ENCODE assay signal across 15 cellular contexts in genomic region chr3:158743280-158743663, GRCh38. TPM values are rescaled to one million over a fixed set of nuclear protein-coding genes. Genes with fewer than 3 reads are reported as not detected.
DNase-seq lines count a peak whose midpoint lies in the region; ATAC-seq, FAIRE-seq and TF ChIP-seq lines count a peak whose summit lies in the region.
"Had no signal": no experiment of that assay in that cellular context is flagged by ENCODE, and none has a peak within 500 bp of the region (broad histone marks: within the 10 kb centered on the region; RNA-seq: fewer than 3 reads in every experiment).

No MANE protein-coding gene starts in this region.

- no TSS peak for BruUV-seq in endothelial cell of umbilical vein (replicated peaks; lab: Mats Ljungman, UMichigan)

- no peaks in the 10 kb centered on the region for H4K20me1 ChIP-seq in BLaER1 treated with 17β-estradiol and CSF1 and Interleukin-3, amounts not matched to agents 10 nM and 100 nM
- H4K20me1 ChIP-seq in endothelial cell of umbilical vein (replicated peaks; ENCODE audit: control insufficient read depth, extremely low read depth, insufficient read depth, low read length) = no peaks in the 10 kb centered on the region

- ATAC-seq in GM21381 (IDR thresholded peaks at IDR 0.05; ENCODE audit: unreplicated experiment) = no peak

- dilution Hi-C loops in endothelial cell of umbilical vein (cut with MboI; ENCODE audit: extremely low pct_ligation_motif_present, low sequenced_read_pairs) = no loop called here

- H3K4me1 ChIP-seq in BLaER1 treated with 17β-estradiol and CSF1 and Interleukin-3, amounts not matched to agents 10 nM and 100 nM = peaks cover 24 to 57% (median 39%) of the 10 kb centered on the region in 10 experiments
- peaks cover 2% of the 10 kb centered on the region for H3K4me1 ChIP-seq in endothelial cell of umbilical vein (ENCODE audit: control insufficient read depth, extremely low read depth, insufficient read depth, low read length)
- H3K4me1 ChIP-seq in right atrium auricular region = peaks cover 0 to 3% of the 10 kb centered on the region in 2 donors

- peak overlapping the region in 6 of 11 experiments; percentile 5 to 45 (median 23); a peak in 9 of 22 replicates for H3K4me2 ChIP-seq in BLaER1 treated with 17β-estradiol and CSF1 and Interleukin-3, amounts not matched to agents 10 nM and 100 nM
- H3K4me2 ChIP-seq in endothelial cell of umbilical vein (ENCODE audit: insufficient read depth, low read length) = no peak overlapping the region

- H3K4me3 ChIP-seq in BLaER1 treated with 17β-estradiol and CSF1 and Interleukin-3, amounts not matched to agents 10 nM and 100 nM = no peak overlapping the region
- no peak overlapping the region for H3K4me3 ChIP-seq in SK-N-MC
- no peak overlapping the region for H3K4me3 ChIP-seq in endothelial cell of umbilical vein (replicated peaks in 1 of 3; ENCODE audit: insufficient read depth in 1 of 3, low read depth in 1 of 3, low read length in 3 of 3)
- no peak overlapping the region for H3K4me3 ChIP-seq in right atrium auricular region

- POLR2A ChIA-PET in endothelial cell of umbilical vein (lab: Charles Lee) = no interaction called here

- H3K79me2 ChIP-seq in endothelial cell of umbilical vein (ENCODE audit: control insufficient read depth, insufficient read depth, low read length) = no peaks in the 10 kb centered on the region

- H3K9me1 ChIP-seq in endothelial cell of umbilical vein (replicated peaks; ENCODE audit: control insufficient read depth, extremely low read depth, insufficient read depth, low read length) = no peaks in the 10 kb centered on the region

- H3K27ac ChIP-seq in BLaER1 treated with 17β-estradiol and CSF1 and Interleukin-3, amounts not matched to agents 10 nM and 100 nM = no peak overlapping the region
- H3K27ac ChIP-seq in SK-N-MC = peak overlapping the region; percentile 10; the same call in 1 of the 2 replicates
- no peak overlapping the region for H3K27ac ChIP-seq in endothelial cell of umbilical vein (ENCODE audit: insufficient read depth, low read depth, low read length)
- H3K27ac ChIP-seq in right atrium auricular region = no peak overlapping the region

- intact Hi-C loops in endothelial cell of umbilical vein (cut with micrococcal nuclease) = no loop called here

- TF ChIP-seq CTCF in endothelial cell of umbilical vein (IDR thresholded peaks at IDR 0.05; ENCODE audit: extremely low read depth in 1 of 2, insufficient read depth in 1 of 2, low read depth in 1 of 2, low read length in 2 of 2) = no peak
- no peak for TF ChIP-seq CTCF in right atrium auricular region (IDR thresholded peaks at IDR 0.05)

- no peak overlapping the region for H2AFZ ChIP-seq in endothelial cell of umbilical vein (ENCODE audit: low read depth, low read length)

- no peak for TF ChIP-seq POLR2A in endothelial cell of umbilical vein (IDR thresholded peaks at IDR 0.05; ENCODE audit: low read depth, low read length)

- DNase-seq in SK-N-MC (ENCODE audit: low read depth, low spot score) = no peak
- no peak for DNase-seq in endothelial cell of umbilical vein (ENCODE audit: low read depth, low spot score)
- no peak for DNase-seq in ureter (ENCODE audit: low spot score)
- DNase-seq in right atrium auricular region (ENCODE audit: low spot score) = no peak
- DNase-seq: ACHN; BE2C; CD4-positive, alpha-beta memory T cell; DMS79 treated with DMSO at 0.1 percent for 48 hours; GF-D8; H9 had no signal

- peak; percentile 50 for FAIRE-seq in endothelial cell of umbilical vein (lab: Jason Lieb, UNC)
- FAIRE-seq: H1 had no signal

- H3K27me3 ChIP-seq in BLaER1 treated with 17β-estradiol and CSF1 and Interleukin-3, amounts not matched to agents 10 nM and 100 nM = no peaks in the 10 kb centered on the region
- H3K27me3 ChIP-seq in endothelial cell of umbilical vein (ENCODE audit: control insufficient read depth in 2 of 2, insufficient read depth in 2 of 2, low read length in 2 of 2) (no peaks in the 10 kb centered on the region), right atrium auricular region (no peaks in the 10 kb centered on the region)
- H3K27me3 ChIP-seq: BE2C had no signal

- H3K36me3 ChIP-seq in BLaER1 treated with 17β-estradiol and CSF1 and Interleukin-3, amounts not matched to agents 10 nM and 100 nM = peaks cover 0 to 8% (median 0%) of the 10 kb centered on the region in 11 experiments; a peak in 4 of 22 replicates
- no peaks in the 10 kb centered on the region for H3K36me3 ChIP-seq in SK-N-MC (ENCODE audit: insufficient read depth, low read length)
- H3K36me3 ChIP-seq in endothelial cell of umbilical vein (ENCODE audit: control insufficient read depth in 2 of 2, extremely low read depth in 1 of 2, insufficient read depth in 2 of 2, low read length in 2 of 2) = no peaks in the 10 kb centered on the region
- H3K36me3 ChIP-seq in right atrium auricular region = peaks cover 6% of the 10 kb centered on the region
- H3K36me3 ChIP-seq: BE2C had no signal

- no peaks in the 10 kb centered on the region for H3K9me3 ChIP-seq in BLaER1 treated with 17β-estradiol and CSF1 and Interleukin-3, amounts not matched to agents 10 nM and 100 nM (replicated peaks in 1 of 11)
- no peaks in the 10 kb centered on the region for H3K9me3 ChIP-seq in SK-N-MC (ENCODE audit: low read depth, low read length)
- no peaks in the 10 kb centered on the region for H3K9me3 ChIP-seq in endothelial cell of umbilical vein (replicated peaks; ENCODE audit: control insufficient read depth, insufficient read depth, low read length)
- no peaks in the 10 kb centered on the region for H3K9me3 ChIP-seq in right atrium auricular region
- H3K9me3 ChIP-seq: BE2C had no signal

- no peak overlapping the region for H3K9ac ChIP-seq in BLaER1 treated with 17β-estradiol and CSF1 and Interleukin-3, amounts not matched to agents 10 nM and 100 nM
- no peak overlapping the region for H3K9ac ChIP-seq in SK-N-MC (ENCODE audit: insufficient read length)
- no peak overlapping the region for H3K9ac ChIP-seq in endothelial cell of umbilical vein (replicated peaks; ENCODE audit: extremely low read depth, insufficient read depth, low read length)

- CTCF ChIA-PET in endothelial cell of umbilical vein (lab: Charles Lee) = interaction anchor here (0.8 to 1.5 kb wide), 5 partner anchors 9 to 84 kb away, joined by 3 to 9 read pairs (median 5); partner anchors contain the start of gene LXN

TF ChIP-seq in endothelial cell of umbilical vein, 7 proteins besides CTCF, POLR2A, EP300 and RAD21:
- TF ChIP-seq POLR2AphosphoS5 (IDR thresholded peaks at IDR 0.05; ENCODE audit: insufficient read depth, low read depth, low read length) (no peak), MYC (IDR thresholded peaks at IDR 0.05; ENCODE audit: low read depth, low read length) (no peak), FOS (IDR thresholded peaks at IDR 0.05; ENCODE audit: borderline replicate concordance, insufficient read depth, low read length) (no peak), MAX (IDR thresholded peaks at IDR 0.05; ENCODE audit: insufficient read depth, insufficient read length) (no peak), EZH2 (IDR thresholded peaks at IDR 0.05; ENCODE audit: borderline replicate concordance, low read depth, low read length, severe bottlenecking) (no peak), JUN (IDR thresholded peaks at IDR 0.05; ENCODE audit: borderline replicate concordance, insufficient read depth, insufficient read length, low read depth) (no peak), GATA2 (IDR thresholded peaks at IDR 0.05; ENCODE audit: insufficient read depth, insufficient read length, low read depth, low read length) (no peak)

RNA-seq across cellular contexts. Expression of gene RARRES1, which starts 11.0 kb away (rescaled TPM):
- total RNA-seq in endothelial cell of umbilical vein = 1.5 and 1.8 TPM in 2 replicates
- 0.98 and 1.2 TPM in 2 replicates for polyA plus RNA-seq in endothelial cell of umbilical vein
- 0.68 and 0.71 TPM in 2 replicates for polyA plus RNA-seq in endothelial cell of umbilical vein (2011; cell fraction: cytosol; rRNA removed)
- polyA plus RNA-seq in endothelial cell of umbilical vein (2011; cell fraction: nucleus; rRNA removed) = 0.54 and 0.98 TPM in 2 replicates
- polyA plus RNA-seq in endothelial cell of umbilical vein (2012) = 1.6 and 3.2 TPM in 2 replicates
- 0.22 and 1.1 TPM in 2 replicates for polyA minus RNA-seq in endothelial cell of umbilical vein
- 5.6 TPM for polyA minus RNA-seq in endothelial cell of umbilical vein (2011; cell fraction: cytosol; rRNA and poly(A)+ RNA removed)
- not detected in 2 replicates for polyA minus RNA-seq in endothelial cell of umbilical vein (2011; cell fraction: nucleus; rRNA and poly(A)+ RNA removed)
- 48.5 TPM for total RNA-seq in ureter
- 100 to 1,000 TPM in 1 of 2 donors, 10 to 100 TPM in 1; 10.0 to 291 TPM for total RNA-seq in right atrium auricular region
- total RNA-seq: A172; CD4-positive, alpha-beta memory T cell had no signal
- polyA plus RNA-seq: CD14-positive monocyte; CD4-positive, alpha-beta memory T cell had no signal

RNA-seq across cellular contexts. Expression of gene MFSD1, which starts 58.6 kb away (rescaled TPM):
- total RNA-seq in endothelial cell of umbilical vein (38.2 and 38.3 TPM in 2 replicates), ureter (67.6 TPM), right atrium auricular region (10 to 100 TPM; 43.9 to 45.6 TPM)
- 51.2 and 65.1 TPM in 2 replicates for polyA plus RNA-seq in endothelial cell of umbilical vein
- 30.8 and 32.1 TPM in 2 replicates for polyA plus RNA-seq in endothelial cell of umbilical vein (2011; cell fraction: cytosol; rRNA removed)
- polyA plus RNA-seq in endothelial cell of umbilical vein (2011; cell fraction: nucleus; rRNA removed) = 33.2 and 44.2 TPM in 2 replicates
- 38.5 and 57.3 TPM in 2 replicates for polyA plus RNA-seq in endothelial cell of umbilical vein (2012)
- 82.8 and 84.1 TPM in 2 replicates for polyA minus RNA-seq in endothelial cell of umbilical vein
- 32.4 TPM for polyA minus RNA-seq in endothelial cell of umbilical vein (2011; cell fraction: cytosol; rRNA and poly(A)+ RNA removed)
- 32.6 and 49.6 TPM in 2 replicates for polyA minus RNA-seq in endothelial cell of umbilical vein (2011; cell fraction: nucleus; rRNA and poly(A)+ RNA removed)
